ENCODE assay signal across 1 cellular context in genomic region chr5:68260455-68260854, GRCh38.
TF ChIP-seq lines count a peak whose summit lies in the region.

No MANE protein-coding gene starts in this region.

TF ChIP-seq in GM23338, 12 proteins besides CTCF, POLR2A, EP300 and RAD21 (continued from another document):
- TF ChIP-seq ZNF462 (CRISPR knock-in tag; IDR thresholded peaks at IDR 0.05) (no peak), STAT1 (IDR thresholded peaks at IDR 0.05; ENCODE audit: unreplicated experiment) (no peak), ZNF114 (CRISPR knock-in tag; IDR thresholded peaks at IDR 0.05) (no peak), POLR2AphosphoS5 (IDR thresholded peaks at IDR 0.05; ENCODE audit: low read depth) (no peak), CREB1 (CRISPR knock-in tag; IDR thresholded peaks at IDR 0.05; ENCODE audit: low read depth) (no peak), REST (IDR thresholded peaks at IDR 0.05; ENCODE audit: unreplicated experiment) (no peak), NANOG (IDR thresholded peaks at IDR 0.05; ENCODE audit: borderline replicate concordance) (no peak), EZH2phosphoT487 (IDR thresholded peaks at IDR 0.05; ENCODE audit: unreplicated experiment) (no peak), ZNF331 (CRISPR knock-in tag; IDR thresholded peaks at IDR 0.05; ENCODE audit: low read depth) (no peak), ETS1 (IDR thresholded peaks at IDR 0.05) (no peak), EZH2 (IDR thresholded peaks at IDR 0.05; ENCODE audit: low read depth, unreplicated experiment) (no peak)
